In the genomic region with DNA sequence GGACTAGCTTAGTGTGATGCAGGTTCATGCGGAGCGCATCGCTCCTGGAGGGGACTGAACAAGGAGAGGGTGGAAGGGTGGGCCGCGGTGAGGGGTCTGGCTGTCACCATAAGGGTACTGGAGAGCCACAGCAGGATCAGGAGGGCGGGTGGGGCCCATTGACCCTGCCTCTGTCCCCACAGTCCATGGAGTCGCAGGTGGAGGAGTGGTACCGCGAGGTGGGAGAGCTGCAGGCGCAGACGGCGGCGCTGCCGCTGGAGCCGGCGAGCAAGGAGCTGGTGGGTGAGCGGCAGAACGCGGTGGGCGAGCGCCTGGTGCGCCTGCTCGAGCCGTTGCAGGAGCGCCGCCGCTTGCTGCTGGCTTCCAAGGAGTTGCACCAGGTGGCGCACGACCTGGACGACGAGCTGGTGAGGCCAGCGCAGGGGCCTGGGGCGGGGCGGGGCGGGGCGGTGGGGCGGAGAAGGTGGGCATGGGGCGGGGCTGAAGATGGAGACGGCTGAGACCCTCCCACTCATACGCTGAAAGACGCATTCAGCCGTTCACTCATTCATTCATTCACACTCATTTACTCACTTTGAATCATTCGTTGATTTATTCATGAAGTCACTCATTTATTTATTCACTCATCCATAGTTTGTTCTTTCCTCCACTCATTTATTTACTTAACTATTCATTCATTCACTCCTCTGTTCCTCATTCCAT, we compare ENCODE assay signal across 8 cellular contexts. TPM values are rescaled to one million over a fixed set of nuclear protein-coding genes. Genes with fewer than 3 reads are reported as not detected.
DNase-seq lines count a peak whose midpoint lies in the region; ATAC-seq, FAIRE-seq and TF ChIP-seq lines count a peak whose summit lies in the region.

No MANE protein-coding gene starts in this region.

- WGBS in HepG2 (ENCODE audit: low lambda C conversion rate), result 28% methylated on average over 10 of the region's 43 CpGs

- TF ChIP-seq POLR2A in HepG2 (IDR thresholded peaks at IDR 0.05; ENCODE audit: insufficient read depth in 1 of 2, low read depth in 2 of 2, low read length in 2 of 2), result no peak

- CTCF ChIA-PET in HepG2 (lab: Yijun Ruan, JAX; ENCODE audit: low intra/inter-chr PET ratio, low total read pairs), result interaction anchor here (1.1 to 3.4 kb wide), 3 partner anchors 49 to 85 kb away, joined by 3 to 20 read pairs (median 18); no protein-coding TSS in a partner anchor

- H3K4me3 ChIP-seq in Loucy (ENCODE audit: low read length, poor library complexity, severe bottlenecking) (peak overlapping the region; percentile 50), WERI-Rb-1 (ENCODE audit: low read depth, low read length) (peak overlapping the region; percentile 31), HepG2 (replicated peaks in 1 of 3; ENCODE audit: insufficient read depth in 1 of 3, low read depth in 2 of 3, low read length in 3 of 3) (peak overlapping the region in 1 of 3 experiments; percentile 42; a peak in 1 of 6 replicates)

- H3F3A ChIP-seq in Loucy (ENCODE audit: low read depth), result no peaks in the 10 kb centered on the region

- BruUV-seq in HepG2 (replicated peaks; lab: Mats Ljungman, UMichigan), result no TSS peak

- TF ChIP-seq RAD21 in HepG2 (CRISPR knock-in tag; IDR thresholded peaks at IDR 0.05), result peak; percentile 35; the same call in 1 of the 2 replicates

- H3K4me2 ChIP-seq in Loucy (ENCODE audit: low read depth, low read length, poor library complexity, severe bottlenecking), result peak overlapping the region; percentile 68
- peak overlapping the region; percentile 59 for H3K4me2 ChIP-seq in HepG2 (ENCODE audit: low read depth, low read length)

- H3K36me3 ChIP-seq in Loucy (ENCODE audit: insufficient read depth, low read length) (no peaks in the 10 kb centered on the region), WERI-Rb-1 (peaks cover 28% of the 10 kb centered on the region), HepG2 (replicated peaks in 1 of 2; ENCODE audit: control insufficient read depth in 1 of 2, insufficient read depth in 2 of 2, low read length in 2 of 2) (no peaks in the 10 kb centered on the region)

- H4K20me1 ChIP-seq in Loucy (ENCODE audit: insufficient read depth, low read length, poor library complexity, severe bottlenecking) (no peaks in the 10 kb centered on the region), HepG2 (ENCODE audit: insufficient read depth, low read length) (no peaks in the 10 kb centered on the region)

- ATAC-seq in HepG2 (peak; percentile 95), GM21526 (IDR thresholded peaks at IDR 0.05; ENCODE audit: low FRiP score, unreplicated experiment) (no peak), HG02885 (IDR thresholded peaks at IDR 0.05; ENCODE audit: poor library complexity, unreplicated experiment) (no peak)

- H2AFZ ChIP-seq in Loucy (ENCODE audit: low read length) (peak overlapping the region; percentile 92), HepG2 (ENCODE audit: low read length) (no peak overlapping the region)

- no peak for FAIRE-seq in HepG2 (lab: Jason Lieb, UNC)

- H3K27ac ChIP-seq in WERI-Rb-1 (no peak overlapping the region), HepG2 (ENCODE audit: extremely low read length, insufficient read depth, low read length) (no peak overlapping the region)

- TF ChIP-seq EP300 in HepG2 (IDR thresholded peaks at IDR 0.05; ENCODE audit: low read depth in 2 of 2, low read length in 2 of 2) (no peak), HepG2 (CRISPR knock-in tag; IDR thresholded peaks at IDR 0.05; ENCODE audit: borderline replicate concordance) (no peak)

- DNase-seq in DMS 273 treated with DMSO at 0.1 percent for 48 hours (lab: John Stamatoyannopoulos, UW) (peak; percentile 74), WERI-Rb-1 (peak; percentile 90), T47D (ENCODE audit: low read depth in 1 of 2, low spot score in 1 of 2) (peak; percentile 52 to 65), HepG2 (ENCODE audit: low spot score) (peak; percentile 49)
- peak; percentile 54 for DNase-seq in stimulated activated CD8-positive, alpha-beta memory T cell treated with anti-CD3 and anti-CD28 coated beads, Interleukin-15, amount 100 ng/mL, for 4 hours (ENCODE audit: low read depth in 2 of 2)

- POLR2A ChIA-PET in HepG2 (lab: Yijun Ruan, JAX), result interaction anchor here (1.5 to 2.8 kb wide), 2 partner anchors 22 to 54 kb away, joined by 5 to 7 read pairs; no protein-coding TSS in a partner anchor

- no peaks in the 10 kb centered on the region for H3K9me2 ChIP-seq in Loucy (replicated peaks; ENCODE audit: low read depth, low read length)

- intact Hi-C loops in HepG2 (cut with micrococcal nuclease; ENCODE audit: unreplicated experiment), result loop anchor here (2.0 to 10.0 kb wide), 2 partner anchors 50 to 86 kb away; no protein-coding TSS in a partner anchor

- H3K79me2 ChIP-seq in Loucy (ENCODE audit: insufficient read depth, low read length) (no peaks in the 10 kb centered on the region), HepG2 (ENCODE audit: insufficient read depth, low read length) (no peaks in the 10 kb centered on the region)

- H3K9me3 ChIP-seq in Loucy (ENCODE audit: insufficient read depth, low read depth, low read length) (no peaks in the 10 kb centered on the region; the same call in 1 of the 2 replicates), WERI-Rb-1 (ENCODE audit: severe bottlenecking) (peaks cover 6% of the 10 kb centered on the region), HepG2 (ENCODE audit: low read length) (no peaks in the 10 kb centered on the region)

- H3K9ac ChIP-seq in Loucy (ENCODE audit: low read depth, low read length, poor library complexity, severe bottlenecking) (no peak overlapping the region), HepG2 (ENCODE audit: insufficient read depth, low read depth, low read length) (no peak overlapping the region)

- in situ Hi-C loops in T47D (cut with HindIII; ENCODE audit: low pct_unique_long_range_greater_than_20kb, low sequenced_read_pairs), result no loop called here
- in situ Hi-C loops in HepG2 (cut with HindIII; ENCODE audit: extremely low pct_ligation_motif_present, low pct_unique_long_range_greater_than_20kb), result no loop called here

- TF ChIP-seq CTCF in Loucy (conservative IDR thresholded peaks at IDR 0.05; ENCODE audit: low read length) (peak; percentile 40), WERI-Rb-1 (IDR thresholded peaks at IDR 0.05; ENCODE audit: low read depth, low read length) (peak; percentile 66), HepG2 (CRISPR knock-in tag; IDR thresholded peaks at IDR 0.05) (peak; percentile 77)

- H3K27me3 ChIP-seq in Loucy (ENCODE audit: insufficient read depth, low read length, poor library complexity, severe bottlenecking), result no peaks in the 10 kb centered on the region
- H3K27me3 ChIP-seq in WERI-Rb-1 (ENCODE audit: insufficient read depth, low read depth, severe bottlenecking), result no peaks in the 10 kb centered on the region
- peaks cover 2 to 14% of the 10 kb centered on the region in 2 experiments; a peak in 4 of 5 replicates for H3K27me3 ChIP-seq in HepG2 (ENCODE audit: control insufficient read depth in 1 of 2, insufficient read depth in 2 of 2, low read length in 2 of 2)

- H3K4me1 ChIP-seq in Loucy (ENCODE audit: insufficient read depth, low read length, poor library complexity, severe bottlenecking), result peaks cover 4% of the 10 kb centered on the region
- peaks cover 14% of the 10 kb centered on the region for H3K4me1 ChIP-seq in HepG2 (ENCODE audit: insufficient read depth, low read length)

RNA-seq across cellular contexts. Expression of a gene that starts 27.5 kb away (rescaled TPM):
- total RNA-seq in HepG2 (2016; rRNA removed; fragmentation: Illumina TruSeq; extraction: Trizol), result 13.8 and 16.2 TPM in 2 replicates
- 5.3 and 5.6 TPM in 2 replicates for total RNA-seq in HepG2 (2016; cell fraction: cytosol; rRNA removed; fragmentation: Illumina TruSeq; extraction: Trizol; ENCODE audit: low read depth)
- 13.0 and 17.7 TPM in 2 replicates for total RNA-seq in HepG2 (2016; cell fraction: insoluble cytoplasmic fraction; rRNA removed; fragmentation: Illumina TruSeq; extraction: Trizol)
- 7.8 and 10.7 TPM in 2 replicates for total RNA-seq in HepG2 (2016; cell fraction: membrane; rRNA removed; fragmentation: Illumina TruSeq; extraction: Trizol)
- 13.0 and 13.3 TPM in 2 replicates for total RNA-seq in HepG2 (2016; cell fraction: nucleus; rRNA removed; fragmentation: Illumina TruSeq; extraction: Trizol)
- polyA plus RNA-seq in HepG2 (2011; rRNA removed), result 17.4 and 20.6 TPM in 2 replicates
- polyA plus RNA-seq in HepG2 (2011; cell fraction: cytosol; rRNA removed), result 13.3 and 18.5 TPM in 2 replicates
- 67.9 and 84.5 TPM in 2 replicates for polyA plus RNA-seq in HepG2 (2011; cell fraction: nucleus; rRNA removed)
- polyA plus RNA-seq in HepG2 (2012), result 15.6 and 36.6 TPM in 2 replicates
- polyA plus RNA-seq in HepG2 (2016; cell fraction: cytosol; fragmentation: Illumina TruSeq; extraction: Trizol; ENCODE audit: low read depth), result 7.9 and 8.8 TPM in 2 replicates
- 20.3 and 25.0 TPM in 2 replicates for polyA plus RNA-seq in HepG2 (2016; cell fraction: insoluble cytoplasmic fraction; fragmentation: Illumina TruSeq; extraction: Trizol; ENCODE audit: low read depth)
- 14.5 and 16.5 TPM in 2 replicates for polyA plus RNA-seq in HepG2 (2016; cell fraction: membrane; fragmentation: Illumina TruSeq; extraction: Trizol; ENCODE audit: low read depth)
- polyA plus RNA-seq in HepG2 (2016; cell fraction: nucleus; fragmentation: Illumina TruSeq; extraction: Trizol; ENCODE audit: insufficient read depth, low read depth), result 34.3 and 43.8 TPM in 2 replicates
- 46.9 and 53.5 TPM in 2 replicates for polyA minus RNA-seq in HepG2 (2011; rRNA and poly(A)+ RNA removed; ENCODE audit: low replicate concordance)
- polyA minus RNA-seq in HepG2 (2011; cell fraction: cytosol; rRNA and poly(A)+ RNA removed), result 25.8 and 30.2 TPM in 2 replicates
- 15.2 and 18.8 TPM in 2 replicates for polyA minus RNA-seq in HepG2 (2011; cell fraction: nucleus; rRNA and poly(A)+ RNA removed)

RNA-seq across cellular contexts. Expression of a gene that starts 52.0 kb away (rescaled TPM):
- 0.45 and 0.86 TPM in 2 replicates for total RNA-seq in HepG2 (2016; rRNA removed; fragmentation: Illumina TruSeq; extraction: Trizol)
- 0.97 and 1.7 TPM in 2 replicates for total RNA-seq in HepG2 (2016; cell fraction: cytosol; rRNA removed; fragmentation: Illumina TruSeq; extraction: Trizol; ENCODE audit: low read depth)
- 0.65 and 0.95 TPM in 2 replicates for total RNA-seq in HepG2 (2016; cell fraction: insoluble cytoplasmic fraction; rRNA removed; fragmentation: Illumina TruSeq; extraction: Trizol)
- total RNA-seq in HepG2 (2016; cell fraction: membrane; rRNA removed; fragmentation: Illumina TruSeq; extraction: Trizol), result 0.37 and 1.2 TPM in 2 replicates
- total RNA-seq in HepG2 (2016; cell fraction: nucleus; rRNA removed; fragmentation: Illumina TruSeq; extraction: Trizol), result 0.81 and 1.2 TPM in 2 replicates
- 2.2 and 2.3 TPM in 2 replicates for polyA plus RNA-seq in HepG2 (2011; rRNA removed)
- polyA plus RNA-seq in HepG2 (2011; cell fraction: cytosol; rRNA removed), result 0.73 and 1.1 TPM in 2 replicates
- 13.9 and 21.0 TPM in 2 replicates for polyA plus RNA-seq in HepG2 (2011; cell fraction: nucleus; rRNA removed)
- polyA plus RNA-seq in HepG2 (2012), result 3.8 and 4.0 TPM in 2 replicates
- polyA plus RNA-seq in HepG2 (2016; cell fraction: cytosol; fragmentation: Illumina TruSeq; extraction: Trizol; ENCODE audit: low read depth), result 0.32 TPM in 2 replicates
- 0.66 and 0.89 TPM in 2 replicates for polyA plus RNA-seq in HepG2 (2016; cell fraction: insoluble cytoplasmic fraction; fragmentation: Illumina TruSeq; extraction: Trizol; ENCODE audit: low read depth)
- polyA plus RNA-seq in HepG2 (2016; cell fraction: membrane; fragmentation: Illumina TruSeq; extraction: Trizol; ENCODE audit: low read depth), result 0.61 and 0.92 TPM in 2 replicates
- 3.8 and 5.0 TPM in 2 replicates for polyA plus RNA-seq in HepG2 (2016; cell fraction: nucleus; fragmentation: Illumina TruSeq; extraction: Trizol; ENCODE audit: insufficient read depth, low read depth)
- 2.3 and 20.6 TPM in 2 replicates for polyA minus RNA-seq in HepG2 (2011; rRNA and poly(A)+ RNA removed; ENCODE audit: low replicate concordance)
- 1.2 and 2.7 TPM in 2 replicates for polyA minus RNA-seq in HepG2 (2011; cell fraction: cytosol; rRNA and poly(A)+ RNA removed)
- 2.4 and 2.6 TPM in 2 replicates for polyA minus RNA-seq in HepG2 (2011; cell fraction: nucleus; rRNA and poly(A)+ RNA removed)
